20 cellular contexts compared by ENCODE assay signal in the genomic region with DNA sequence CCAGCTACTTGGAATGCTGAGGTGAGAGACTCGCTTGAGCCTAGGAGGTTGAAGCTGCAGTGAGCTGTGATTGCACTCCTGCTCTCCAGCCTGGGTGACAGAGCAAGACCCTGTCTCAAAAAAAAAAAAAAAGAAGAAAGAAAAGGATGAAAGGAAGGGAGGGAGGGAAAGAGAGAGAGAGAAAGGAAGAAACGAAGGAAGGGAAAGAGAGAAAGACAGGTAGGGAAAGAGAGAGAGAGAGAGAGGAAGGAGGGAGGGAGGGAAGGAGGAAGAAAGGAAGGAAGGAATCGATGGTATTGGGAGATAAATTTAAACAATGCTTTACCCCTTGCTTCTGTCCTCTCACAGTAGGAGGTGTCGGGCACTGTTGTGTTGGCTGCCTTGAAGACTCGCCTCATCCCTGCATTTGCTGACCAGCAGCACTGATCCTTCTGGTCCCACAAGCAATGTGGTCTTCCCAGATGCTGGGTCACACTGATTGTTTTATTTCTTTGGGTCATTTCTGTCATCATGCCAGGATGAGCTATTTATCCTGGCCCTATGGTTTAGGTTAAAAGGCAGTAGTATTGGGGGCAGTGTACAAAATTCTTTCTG.
"Had no signal": no experiment of that assay in that cellular context is flagged by ENCODE, and none has a peak within 500 bp of the region (broad histone marks: within the 10 kb centered on the region; RNA-seq: fewer than 3 reads in every experiment).

No MANE protein-coding gene starts in this region.

- ATAC-seq: gastroesophageal sphincter; natural killer cell treated with Interleukin-12 subunit alpha and Interleukin-12 subunit beta and Interleukin-15 and Interleukin-18, amount 100 ng/mL, for 72 hours; psoas muscle; right lobe of liver; stimulated activated naive B cell treated with anti-CD40 and anti-IgM and Interleukin-4, amounts not matched to agents 10 μg/mL and 1 μg/mL and 100 μg/mL, for 72 hours; stimulated activated naive CD8-positive, alpha-beta T cell treated with anti-CD3 and anti-CD28 coated beads, Interleukin-15, amount 100 ng/mL, for 72 hours had no signal

- H3K4me3 ChIP-seq: esophagus muscularis mucosa, gastroesophageal sphincter, psoas muscle, right lobe of liver, testis, tibial nerve had no signal

- H3K27me3 ChIP-seq: esophagus muscularis mucosa, gastroesophageal sphincter, right lobe of liver, testis, tibial nerve had no signal

- H3K4me3 Mint-ChIP-seq: natural killer cell treated with Interleukin-12 subunit alpha and Interleukin-12 subunit beta and Interleukin-15 and Interleukin-18, amount 100 ng/mL, for 72 hours; stimulated activated naive B cell treated with anti-CD40 and anti-IgM and Interleukin-4, amounts not matched to agents 10 μg/mL and 1 μg/mL and 100 μg/mL, for 72 hours; stimulated activated naive CD8-positive, alpha-beta T cell treated with anti-CD3 and anti-CD28 coated beads, Interleukin-15, amount 100 ng/mL, for 72 hours had no signal

- H3K9me3 Mint-ChIP-seq: natural killer cell treated with Interleukin-12 subunit alpha and Interleukin-12 subunit beta and Interleukin-15 and Interleukin-18, amount 100 ng/mL, for 72 hours; stimulated activated naive CD8-positive, alpha-beta T cell treated with anti-CD3 and anti-CD28 coated beads, Interleukin-15, amount 100 ng/mL, for 72 hours had no signal

- H3K4me1 ChIP-seq: gastroesophageal sphincter, psoas muscle, right lobe of liver, testis had no signal

- DNase-seq: central memory CD4-positive, alpha-beta T cell; cortex of kidney; effector memory CD4-positive, alpha-beta T cell; kidney glomerular epithelial cell; mammary epithelial cell; midbrain; psoas muscle; retina; right lobe of liver; stimulated activated CD4-positive, alpha-beta T cell treated with anti-CD3 and anti-CD28 coated beads, Interleukin-15, amount 100 ng/mL, for 24 hours; stimulated activated CD4-positive, alpha-beta T cell treated with anti-CD3 and anti-CD28 coated beads, Interleukin-2, amount 100 ng/mL, for 24 hours; stimulated activated CD4-positive, alpha-beta T cell treated with anti-CD3 and anti-CD28 coated beads, Interleukin-4, amount 100 ng/mL, for 4 hours; stimulated activated naive B cell treated with anti-CD40 and anti-IgM and Interleukin-4, amounts not matched to agents 10 μg/mL and 1 μg/mL and 100 μg/mL, for 72 hours; stimulated activated naive CD8-positive, alpha-beta T cell treated with anti-CD3 and anti-CD28 coated beads, Interleukin-15, amount 100 ng/mL, for 72 hours; testis had no signal

- H3K36me3 ChIP-seq: gastroesophageal sphincter, right lobe of liver had no signal

- H3K27me3 Mint-ChIP-seq: natural killer cell treated with Interleukin-12 subunit alpha and Interleukin-12 subunit beta and Interleukin-15 and Interleukin-18, amount 100 ng/mL, for 72 hours; stimulated activated naive B cell treated with anti-CD40 and anti-IgM and Interleukin-4, amounts not matched to agents 10 μg/mL and 1 μg/mL and 100 μg/mL, for 72 hours; stimulated activated naive CD8-positive, alpha-beta T cell treated with anti-CD3 and anti-CD28 coated beads, Interleukin-15, amount 100 ng/mL, for 72 hours had no signal

- H3K9me3 ChIP-seq: esophagus muscularis mucosa, gastroesophageal sphincter, psoas muscle, right lobe of liver, testis, tibial nerve had no signal

- H3K27ac Mint-ChIP-seq: stimulated activated naive B cell treated with anti-CD40 and anti-IgM and Interleukin-4, amounts not matched to agents 10 μg/mL and 1 μg/mL and 100 μg/mL, for 72 hours had no signal

- H3K27ac ChIP-seq: epithelial cell of prostate, esophagus muscularis mucosa, gastroesophageal sphincter, psoas muscle, right lobe of liver, testis, tibial nerve had no signal

- H3K36me3 Mint-ChIP-seq: natural killer cell treated with Interleukin-12 subunit alpha and Interleukin-12 subunit beta and Interleukin-15 and Interleukin-18, amount 100 ng/mL, for 72 hours had no signal
